Comparison of ENCODE assay signal across 8 cellular contexts in the genomic region with DNA sequence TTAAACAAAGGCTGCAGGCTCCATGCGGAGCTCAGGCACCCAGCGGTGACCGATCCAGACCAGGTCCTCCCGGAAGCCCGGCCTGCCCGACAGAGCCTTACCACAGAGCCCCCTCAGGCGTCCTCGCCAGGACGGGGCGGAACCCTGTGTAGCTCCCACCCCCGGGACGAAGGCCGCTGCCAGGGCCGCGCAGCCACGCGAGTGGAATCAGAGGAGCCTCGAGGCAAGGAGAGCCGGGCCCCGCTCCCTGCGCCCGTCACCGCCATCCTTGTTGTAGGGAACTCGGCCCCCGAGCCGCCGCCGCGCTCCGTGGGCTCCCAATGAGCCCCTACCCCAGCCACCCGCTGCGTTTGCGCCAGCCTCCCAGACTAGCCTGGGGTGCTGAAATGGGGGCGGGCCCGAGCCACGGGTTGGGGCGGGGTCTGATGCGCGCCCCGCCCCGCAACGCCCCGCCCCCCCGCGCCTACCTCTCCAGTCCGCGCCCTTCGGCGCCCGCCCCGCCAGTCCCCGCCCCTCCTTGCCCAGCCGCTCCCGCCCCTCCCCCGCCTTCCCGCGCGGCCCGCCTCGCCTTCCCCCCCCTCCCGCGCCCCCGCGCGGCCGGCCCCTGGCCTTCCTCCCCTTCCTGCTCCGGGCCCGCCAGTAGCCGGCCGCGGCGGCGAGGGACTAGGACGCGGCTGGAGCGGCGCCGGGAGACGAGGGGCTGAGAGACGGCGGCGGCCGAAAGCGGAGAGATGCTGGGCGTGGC. TPM values are rescaled to one million over a fixed set of nuclear protein-coding genes. Genes with fewer than 3 reads are reported as not detected.
DNase-seq lines count a peak whose midpoint lies in the region; ATAC-seq and TF ChIP-seq lines count a peak whose summit lies in the region.

A gene with protein sequence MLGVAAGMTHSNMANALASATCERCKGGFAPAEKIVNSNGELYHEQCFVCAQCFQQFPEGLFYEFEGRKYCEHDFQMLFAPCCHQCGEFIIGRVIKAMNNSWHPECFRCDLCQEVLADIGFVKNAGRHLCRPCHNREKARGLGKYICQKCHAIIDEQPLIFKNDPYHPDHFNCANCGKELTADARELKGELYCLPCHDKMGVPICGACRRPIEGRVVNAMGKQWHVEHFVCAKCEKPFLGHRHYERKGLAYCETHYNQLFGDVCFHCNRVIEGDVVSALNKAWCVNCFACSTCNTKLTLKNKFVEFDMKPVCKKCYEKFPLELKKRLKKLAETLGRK (plus strand): TSS at position 639 of the 745 bp plus-strand sequence. CDS start 93 bp downstream, at position 732.

- peak within 1 kb of the TSS; percentile 84 for H3K9ac ChIP-seq in DND-41 (ENCODE audit: low read depth, low read length)

- no peaks in the 10 kb centered on the region for H3K9me3 Mint-ChIP-seq in activated T-helper 17 cell treated with anti-CD3 and anti-CD28 coated beads, Interleukin-2, amount 50 U/mL, for 72 hours
- H3K9me3 Mint-ChIP-seq in natural killer cell treated with Interleukin-12 subunit alpha and Interleukin-12 subunit beta and Interleukin-15 and Interleukin-18, amount 100 ng/mL, for 72 hours = no peaks in the 10 kb centered on the region

- TF ChIP-seq CTCF in DND-41 (IDR thresholded peaks at IDR 0.05; ENCODE audit: borderline replicate concordance, extremely low read depth, low read length, poor library complexity, severe bottlenecking) (no peak), fibroblast of mammary gland (conservative IDR thresholded peaks at IDR 0.05; ENCODE audit: control insufficient read depth, insufficient read depth, low read depth, low read length) (no peak)

- H3K4me2 ChIP-seq in DND-41 (ENCODE audit: insufficient read depth, low read length) = peak within 1 kb of the TSS; percentile 92

- H3K9me3 ChIP-seq in DND-41 (ENCODE audit: insufficient read depth, low read length, severe bottlenecking) = no peaks in the 10 kb centered on the region

- peak within 1 kb of the TSS; percentile 84 for H3K27ac ChIP-seq in DND-41 (ENCODE audit: low read length)

- H3K27ac Mint-ChIP-seq in activated T-helper 17 cell treated with anti-CD3 and anti-CD28 coated beads, Interleukin-2, amount 50 U/mL, for 72 hours = peak within 1 kb of the TSS; percentile 80
- H3K27ac Mint-ChIP-seq in natural killer cell treated with Interleukin-12 subunit alpha and Interleukin-12 subunit beta and Interleukin-15 and Interleukin-18, amount 100 ng/mL, for 72 hours = peak within 1 kb of the TSS; percentile 76 to 87

- H3K79me2 ChIP-seq in DND-41 (ENCODE audit: insufficient read depth, low read length) = peaks cover 38% of the 10 kb centered on the region

- peak within 1 kb of the TSS; percentile 80 for H2AFZ ChIP-seq in DND-41 (ENCODE audit: low read depth, low read length)

- peaks cover 45% of the 10 kb centered on the region for H3K4me1 ChIP-seq in DND-41 (ENCODE audit: insufficient read depth, low read length)

- no peaks in the 10 kb centered on the region for H3K27me3 Mint-ChIP-seq in activated T-helper 17 cell treated with anti-CD3 and anti-CD28 coated beads, Interleukin-2, amount 50 U/mL, for 72 hours
- H3K27me3 Mint-ChIP-seq in natural killer cell treated with Interleukin-12 subunit alpha and Interleukin-12 subunit beta and Interleukin-15 and Interleukin-18, amount 100 ng/mL, for 72 hours = no peaks in the 10 kb centered on the region

- in situ Hi-C loops in KBM-7 (cut with MboI; ENCODE audit: low pct_unique_long_range_greater_than_20kb, low sequenced_read_pairs) = no loop called here

- DNase-seq in DND-41 = peak; percentile 88
- peak; percentile 89 for DNase-seq in KBM-7
- DNase-seq in RPMI7951 (ENCODE audit: low read depth) = peak; percentile 97
- DNase-seq in fibroblast of mammary gland (ENCODE audit: low read depth) = peak; percentile 81
- DNase-seq in natural killer cell treated with Interleukin-12 subunit alpha and Interleukin-12 subunit beta and Interleukin-15 and Interleukin-18, amount 100 ng/mL, for 72 hours (ENCODE audit: low spot score) = peak; percentile 86
- DNase-seq in stimulated activated naive CD4-positive, alpha-beta T cell treated with Interleukin-2 at 50 U/mL for 16 hours (lab: John Stamatoyannopoulos, UW) = peak; percentile 87

- H3K4me3 ChIP-seq in DND-41 (ENCODE audit: low read depth in 1 of 2, low read length in 2 of 2) = peak within 1 kb of the TSS; percentile 75 to 82
- peak within 1 kb of the TSS; percentile 73 for H3K4me3 ChIP-seq in fibroblast of mammary gland (ENCODE audit: control insufficient read depth, low read depth, low read length)

- H3K4me3 Mint-ChIP-seq in activated T-helper 17 cell treated with anti-CD3 and anti-CD28 coated beads, Interleukin-2, amount 50 U/mL, for 72 hours = peak within 1 kb of the TSS; percentile 80
- peak within 1 kb of the TSS; percentile 92 for H3K4me3 Mint-ChIP-seq in natural killer cell treated with Interleukin-12 subunit alpha and Interleukin-12 subunit beta and Interleukin-15 and Interleukin-18, amount 100 ng/mL, for 72 hours

- H3K36me3 ChIP-seq in DND-41 (ENCODE audit: insufficient read depth, low read length) = no peaks in the 10 kb centered on the region; the same call in 1 of the 2 replicates

- peak; percentile 89 for ATAC-seq in DND-41 (ENCODE audit: insufficient read depth, low read depth)
- peak; percentile 92 for ATAC-seq in GM21717 (IDR thresholded peaks at IDR 0.05; ENCODE audit: unreplicated experiment)
- peak; percentile 92 for ATAC-seq in activated T-helper 17 cell treated with anti-CD3 and anti-CD28 coated beads, Interleukin-2, amount 50 U/mL, for 72 hours (replicated peaks)
- peak; percentile 95 to 96 for ATAC-seq in natural killer cell treated with Interleukin-12 subunit alpha and Interleukin-12 subunit beta and Interleukin-15 and Interleukin-18, amount 100 ng/mL, for 72 hours

- H3K4me1 Mint-ChIP-seq in activated T-helper 17 cell treated with anti-CD3 and anti-CD28 coated beads, Interleukin-2, amount 50 U/mL, for 72 hours = peaks cover 15% of the 10 kb centered on the region
- peaks cover 23 to 35% of the 10 kb centered on the region in 2 donors for H3K4me1 Mint-ChIP-seq in natural killer cell treated with Interleukin-12 subunit alpha and Interleukin-12 subunit beta and Interleukin-15 and Interleukin-18, amount 100 ng/mL, for 72 hours (ENCODE audit: low read depth in 2 of 2)

- no peaks in the 10 kb centered on the region for H3K36me3 Mint-ChIP-seq in activated T-helper 17 cell treated with anti-CD3 and anti-CD28 coated beads, Interleukin-2, amount 50 U/mL, for 72 hours (ENCODE audit: low read depth)
- no peaks in the 10 kb centered on the region for H3K36me3 Mint-ChIP-seq in natural killer cell treated with Interleukin-12 subunit alpha and Interleukin-12 subunit beta and Interleukin-15 and Interleukin-18, amount 100 ng/mL, for 72 hours

- H3K27me3 ChIP-seq in DND-41 (ENCODE audit: insufficient read depth, low read length, poor library complexity) = no peaks in the 10 kb centered on the region

- peaks cover 6% of the 10 kb centered on the region; the same call in 1 of the 2 replicates for H4K20me1 ChIP-seq in DND-41 (ENCODE audit: insufficient read depth, low read length)

RNA-seq across cellular contexts. Expression of the gene that starts here (rescaled TPM):
- total RNA-seq in RPMI7951 (2014; rRNA removed; shearing (Covaris generic)) = 56.1 and 66.0 TPM in 2 replicates
- total RNA-seq in activated T-helper 17 cell treated with anti-CD3 and anti-CD28 coated beads, Interleukin-2, amount 50 U/mL, for 72 hours = 100 to 1,000 TPM; 146 to 186 TPM
- total RNA-seq in natural killer cell treated with Interleukin-12 subunit alpha and Interleukin-12 subunit beta and Interleukin-15 and Interleukin-18, amount 100 ng/mL, for 72 hours = 10 to 100 TPM; 38.7 to 44.7 TPM

Comparison
In these comparisons a context has a peak if more than half of its experiments do, and no peak if none do; other contexts are left out.
1. Peak in every context shown above with its lines: DNase-seq, ATAC-seq, H3K4me3 ChIP-seq and H3K27ac ChIP-seq.